26 cellular contexts compared by ENCODE assay signal in genomic region chr15:101368086-101368780, GRCh38.
DNase-seq lines count a peak whose midpoint lies in the region; ATAC-seq lines count a peak whose summit lies in the region.
"Had no signal": no experiment of that assay in that cellular context is flagged by ENCODE, and none has a peak within 500 bp of the region (broad histone marks: within the 10 kb centered on the region; RNA-seq: fewer than 3 reads in every experiment).

No MANE protein-coding gene starts in this region.

- H3K27me3 ChIP-seq in skeletal muscle tissue (ENCODE audit: control insufficient read depth in 3 of 3, insufficient read depth in 3 of 3, low read length in 3 of 3) (no peaks in the 10 kb centered on the region), GM23248 (replicated peaks; ENCODE audit: insufficient read depth) (peaks cover 9% of the 10 kb centered on the region; the same call in 1 of the 2 replicates)
- H3K27me3 ChIP-seq: body of pancreas, dorsolateral prefrontal cortex, hepatocyte had no signal

- H3K79me2 ChIP-seq in GM23248 (ENCODE audit: insufficient read depth), result no peaks in the 10 kb centered on the region
- H3K79me2 ChIP-seq: hepatocyte, parathyroid adenoma had no signal

- H3K4me3 ChIP-seq in skeletal muscle tissue (ENCODE audit: low read length in 3 of 3) (no peak overlapping the region), GM23248 (no peak overlapping the region)
- H3K4me3 ChIP-seq: body of pancreas, dorsolateral prefrontal cortex, hepatocyte, tibial artery had no signal

- H3K27ac ChIP-seq in skeletal muscle tissue (ENCODE audit: low read depth, low read length) (peak overlapping the region; percentile 36), GM23248 (no peak overlapping the region)
- H3K27ac ChIP-seq: body of pancreas, hepatocyte, parathyroid adenoma, tibial artery had no signal

- no peak overlapping the region for H3K4me2 ChIP-seq in GM23248 (ENCODE audit: unreplicated experiment)
- H3K4me2 ChIP-seq: hepatocyte had no signal

- H2AFZ ChIP-seq in GM23248, result no peak overlapping the region
- H2AFZ ChIP-seq: hepatocyte, parathyroid adenoma had no signal

- H3K9ac ChIP-seq in skeletal muscle tissue (ENCODE audit: low read depth in 1 of 3, low read length in 3 of 3) (no peak overlapping the region), GM23248 (no peak overlapping the region)
- H3K9ac ChIP-seq: parathyroid adenoma had no signal

- no peaks in the 10 kb centered on the region for H3K9me2 ChIP-seq in GM23248 (ENCODE audit: insufficient read depth)

- H4K20me1 ChIP-seq in GM23248 (ENCODE audit: insufficient read depth), result no peaks in the 10 kb centered on the region

- H3K9me3 ChIP-seq in skeletal muscle tissue (ENCODE audit: control insufficient read depth in 3 of 3, low read length in 3 of 3), result no peaks in the 10 kb centered on the region
- H3K9me3 ChIP-seq in GM23248 (ENCODE audit: low read depth), result no peaks in the 10 kb centered on the region
- H3K9me3 ChIP-seq: body of pancreas, Caco-2 had no signal

- H3K36me3 ChIP-seq in skeletal muscle tissue (ENCODE audit: control insufficient read depth in 3 of 3, insufficient read depth in 3 of 3, low read length in 3 of 3) (peaks cover 0 to 6% (median 5%) of the 10 kb centered on the region in 3 donors), GM23248 (ENCODE audit: low read depth) (no peaks in the 10 kb centered on the region)
- H3K36me3 ChIP-seq: tibial artery had no signal

- peak; percentile 5 for DNase-seq in NCI-H2029 (lab: John Stamatoyannopoulos, UW)
- DNase-seq in Right ventricle myocardium inferior (ENCODE audit: missing footprints), result no peak
- DNase-seq in left lobe of liver (ENCODE audit: low spot score), result peak; percentile 60
- DNase-seq in DMS 273 (lab: John Stamatoyannopoulos, UW; ENCODE audit: unreplicated experiment), result no peak
- DNase-seq in GM23248, result no peak
- DNase-seq in globus pallidus (ENCODE audit: low spot score), result no peak
- no peak for DNase-seq in NCI-H1436 treated with DMSO at 0.1 percent for 48 hours (lab: John Stamatoyannopoulos, UW)
- DNase-seq: activated CD4-positive, alpha-beta T cell treated with anti-CD3 and anti-CD28 coated beads, Interleukin-2, amount 50 U/mL, for 4 hours; activated naive CD4-positive, alpha-beta T cell treated with anti-CD3 and anti-CD28 coated beads, Interleukin-2, amount 10 ng/mL, durations not matched to agents 7 days and 5 days; body of pancreas; Caco-2; DMS79; dorsolateral prefrontal cortex; foreskin melanocyte; IMR-90; mesendoderm; NCI-H1694; NCI-H524 treated with DMSO at 0.1 percent for 48 hours; PC-3; SHP77 treated with DMSO at 0.1 percent for 48 hours; stimulated activated CD4-positive, alpha-beta T cell treated with anti-CD3 and anti-CD28 coated beads, Interleukin-4, amount 100 ng/mL, for 1 hour; T-helper 2 cell; tibial artery had no signal

- in situ Hi-C loops in GM23248 (cut with MboI), result no loop called here

- H3K4me1 ChIP-seq in skeletal muscle tissue (ENCODE audit: control insufficient read depth in 3 of 3, insufficient read depth in 3 of 3, low read length in 3 of 3), result peaks cover 6 to 14% (median 9%) of the 10 kb centered on the region in 3 donors
- H3K4me1 ChIP-seq in GM23248 (ENCODE audit: insufficient read depth), result no peaks in the 10 kb centered on the region
- H3K4me1 ChIP-seq: Caco-2, parathyroid adenoma had no signal

- H3F3A ChIP-seq in GM23248 (ENCODE audit: insufficient read depth), result no peaks in the 10 kb centered on the region

- ATAC-seq in Right ventricle myocardium inferior (peak; percentile 84), left lobe of liver (peak; percentile 76)
- ATAC-seq: body of pancreas, PC-3 had no signal

- intact Hi-C loops in Right ventricle myocardium inferior (cut with DNase I), result loop anchor here (1.0 to 10.0 kb wide), 3 partner anchors 11 to 279 kb away; no protein-coding TSS in a partner anchor

- 70 to 74% methylated on average over 14 of the region's 14 CpGs for WGBS in GM23248 (ENCODE audit: low coverage in 1 of 2, low lambda C conversion rate in 2 of 2, missing lambda C conversion rate in 2 of 2), 2 experiments

Comparison
In these comparisons a context has a peak if more than half of its experiments do, and no peak if none do; other contexts are left out.
1. DNase-seq: peak in NCI-H2029 (single experiment) and left lobe of liver (single experiment); none in Right ventricle myocardium inferior (single experiment), DMS 273 (single experiment), GM23248 (single experiment), globus pallidus (single experiment) and NCI-H1436 treated with DMSO at 0.1 percent for 48 hours (single experiment).